In the genomic region with DNA sequence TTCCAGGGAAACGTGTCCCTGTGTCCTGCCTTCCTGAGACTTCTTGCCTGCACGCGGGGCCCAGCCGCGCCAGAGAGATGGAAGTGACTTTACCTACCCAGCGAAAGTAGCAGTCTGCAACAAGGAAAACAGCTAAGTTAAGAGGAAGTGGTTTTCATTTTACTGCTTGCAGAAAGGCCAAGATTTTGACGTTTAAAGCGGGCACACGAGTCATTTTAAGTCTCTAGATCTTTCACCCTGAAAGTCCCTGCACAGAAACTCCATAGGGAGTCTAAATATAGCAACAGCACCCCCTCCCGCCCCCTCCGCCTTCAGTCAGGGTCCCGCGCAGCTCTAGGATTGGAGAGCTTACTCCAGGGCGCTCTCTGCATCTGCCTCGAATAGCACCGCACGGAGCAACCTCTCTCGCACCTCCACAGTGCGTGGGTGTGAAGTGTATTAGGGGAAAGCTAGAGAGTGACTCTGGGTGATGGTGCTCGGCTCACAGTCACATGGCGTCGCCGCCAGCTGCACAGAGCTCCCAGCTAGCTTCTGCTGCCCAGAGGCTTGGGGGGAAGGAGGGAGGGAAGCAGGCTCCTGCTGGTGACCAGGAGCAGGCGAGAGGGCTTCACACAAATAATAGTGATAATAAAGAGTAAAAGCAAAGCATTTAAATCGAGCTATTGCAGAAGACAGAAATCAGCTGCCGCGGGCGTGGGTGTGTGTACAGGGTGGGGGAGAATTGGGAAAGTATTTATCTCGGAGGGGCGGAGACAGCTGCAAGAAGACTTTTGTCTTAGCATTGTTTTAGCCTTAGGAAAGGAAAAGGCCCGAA, we compare ENCODE assay signal across 8 cellular contexts. TPM values are rescaled to one million over a fixed set of nuclear protein-coding genes. Genes with fewer than 3 reads are reported as not detected.
DNase-seq lines count a peak whose midpoint lies in the region; TF ChIP-seq lines count a peak whose summit lies in the region.

No MANE protein-coding gene starts in this region.

- peak; percentile 19 for DNase-seq in NCI-H510A (lab: John Stamatoyannopoulos, UW)
- peak; percentile 85 for DNase-seq in activated CD8-positive, alpha-beta memory T cell treated with anti-CD3 and anti-CD28 coated beads, Interleukin-2, amount 50 U/mL, for 48 hours
- no peak for DNase-seq in esophagus squamous epithelium (lab: John Stamatoyannopoulos, UW)
- peak; percentile 16 for DNase-seq in neural crest cell (ENCODE audit: low read depth, low spot score)
- peak; percentile 81 for DNase-seq in superior temporal gyrus (ENCODE audit: extremely low spot score)
- no peak for DNase-seq in NCI-H2029 treated with DMSO at 0.1 percent for 48 hours (lab: John Stamatoyannopoulos, UW)

- H3K36me3 Mint-ChIP-seq in neural crest cell (ENCODE audit: low read depth): peaks cover 2% of the 10 kb centered on the region

- H3K27me3 Mint-ChIP-seq in neural crest cell (ENCODE audit: low read depth): peaks cover 69% of the 10 kb centered on the region

- H3K27ac ChIP-seq in HEK293 (ENCODE audit: extremely low read depth, low read depth, low read length) (no peak overlapping the region), esophagus squamous epithelium (no peak overlapping the region)

- intact Hi-C loops in esophagus squamous epithelium (cut with DNase I): loop anchor here (10.0 kb wide), 1 partner anchor 515 kb away; no protein-coding TSS in a partner anchor

- H3K27ac Mint-ChIP-seq in neural crest cell (ENCODE audit: unreplicated experiment): no peak overlapping the region

- H3K4me1 ChIP-seq in HEK293 (ENCODE audit: control insufficient read depth, insufficient read depth, low read length): no peaks in the 10 kb centered on the region
- peaks cover 22 to 46% (median 24%) of the 10 kb centered on the region in 3 donors for H3K4me1 ChIP-seq in esophagus squamous epithelium

- H3K9me3 Mint-ChIP-seq in neural crest cell: no peaks in the 10 kb centered on the region

- H3K4me3 ChIP-seq in HEK293 (ENCODE audit: low read depth, low read length): no peak overlapping the region
- H3K4me3 ChIP-seq in esophagus squamous epithelium: peak overlapping the region in 3 of 4 donors; percentile 52 to 76 (median 59)

- no peaks in the 10 kb centered on the region for H3K9me3 ChIP-seq in HEK293 (ENCODE audit: control insufficient read depth, insufficient read depth, low read depth, low read length)
- no peaks in the 10 kb centered on the region for H3K9me3 ChIP-seq in esophagus squamous epithelium

- peaks cover 24% of the 10 kb centered on the region for H3K4me1 Mint-ChIP-seq in neural crest cell

- WGBS in esophagus squamous epithelium, 2 donors: 24 to 41% methylated on average over 15 to 29 of the region's 31 CpGs

- peak overlapping the region; percentile 91 for H3K4me3 Mint-ChIP-seq in neural crest cell

- H3K36me3 ChIP-seq in HEK293 (ENCODE audit: control insufficient read depth in 2 of 2, insufficient read depth in 1 of 2, low read length in 2 of 2) (no peaks in the 10 kb centered on the region), esophagus squamous epithelium (no peaks in the 10 kb centered on the region)

- TF ChIP-seq POLR2A in GM15510 (IDR thresholded peaks at IDR 0.05; ENCODE audit: borderline replicate concordance, extremely low read depth, insufficient read length) (peak; percentile 51), esophagus squamous epithelium (IDR thresholded peaks at IDR 0.05) (no peak)

- H3K27me3 ChIP-seq in esophagus squamous epithelium: peaks cover 0 to 76% (median 4%) of the 10 kb centered on the region in 4 donors

- POLR2A ChIA-PET in HEK293 (lab: Yijun Ruan, JAX): no interaction called here

- TF ChIP-seq CTCF in HEK293 (tag by site-specific recombination; IDR thresholded peaks at IDR 0.05) (no peak), esophagus squamous epithelium (IDR thresholded peaks at IDR 0.05) (no peak), neural crest cell (conservative IDR thresholded peaks at IDR 0.05) (no peak)

- CTCF ChIA-PET in HEK293 (lab: Yijun Ruan, JAX): interaction anchor here (0.5 to 7.1 kb wide), 6 partner anchors 210 to 516 kb away, joined by 3 to 160 read pairs (median 4); no protein-coding TSS in a partner anchor

TF ChIP-seq in HEK293, 187 proteins besides CTCF, POLR2A, EP300 and RAD21:
- TF ChIP-seq ZNF837 (tag by site-specific recombination; IDR thresholded peaks at IDR 0.05) (no peak), ZNF394 (tag by site-specific recombination; IDR thresholded peaks at IDR 0.05; ENCODE audit: borderline replicate concordance) (no peak), EGR2 (tag by site-specific recombination; IDR thresholded peaks at IDR 0.05; ENCODE audit: low read depth) (peak; percentile 18; the same call in 1 of the 2 replicates), ZNF202 (tag by site-specific recombination; IDR thresholded peaks at IDR 0.05; ENCODE audit: borderline replicate concordance) (no peak), ZFHX2 (tag by site-specific recombination; conservative IDR thresholded peaks at IDR 0.05) (peak; percentile 66), ZNF600 (tag by site-specific recombination; IDR thresholded peaks at IDR 0.05) (no peak), KLF1 (tag by site-specific recombination; IDR thresholded peaks at IDR 0.05) (0 out of 2 replicates have a peak, but pooled peaks have one; percentile 19), ZNF571 (tag by site-specific recombination; IDR thresholded peaks at IDR 0.05) (no peak)
- TF ChIP-seq, protein P1, sequence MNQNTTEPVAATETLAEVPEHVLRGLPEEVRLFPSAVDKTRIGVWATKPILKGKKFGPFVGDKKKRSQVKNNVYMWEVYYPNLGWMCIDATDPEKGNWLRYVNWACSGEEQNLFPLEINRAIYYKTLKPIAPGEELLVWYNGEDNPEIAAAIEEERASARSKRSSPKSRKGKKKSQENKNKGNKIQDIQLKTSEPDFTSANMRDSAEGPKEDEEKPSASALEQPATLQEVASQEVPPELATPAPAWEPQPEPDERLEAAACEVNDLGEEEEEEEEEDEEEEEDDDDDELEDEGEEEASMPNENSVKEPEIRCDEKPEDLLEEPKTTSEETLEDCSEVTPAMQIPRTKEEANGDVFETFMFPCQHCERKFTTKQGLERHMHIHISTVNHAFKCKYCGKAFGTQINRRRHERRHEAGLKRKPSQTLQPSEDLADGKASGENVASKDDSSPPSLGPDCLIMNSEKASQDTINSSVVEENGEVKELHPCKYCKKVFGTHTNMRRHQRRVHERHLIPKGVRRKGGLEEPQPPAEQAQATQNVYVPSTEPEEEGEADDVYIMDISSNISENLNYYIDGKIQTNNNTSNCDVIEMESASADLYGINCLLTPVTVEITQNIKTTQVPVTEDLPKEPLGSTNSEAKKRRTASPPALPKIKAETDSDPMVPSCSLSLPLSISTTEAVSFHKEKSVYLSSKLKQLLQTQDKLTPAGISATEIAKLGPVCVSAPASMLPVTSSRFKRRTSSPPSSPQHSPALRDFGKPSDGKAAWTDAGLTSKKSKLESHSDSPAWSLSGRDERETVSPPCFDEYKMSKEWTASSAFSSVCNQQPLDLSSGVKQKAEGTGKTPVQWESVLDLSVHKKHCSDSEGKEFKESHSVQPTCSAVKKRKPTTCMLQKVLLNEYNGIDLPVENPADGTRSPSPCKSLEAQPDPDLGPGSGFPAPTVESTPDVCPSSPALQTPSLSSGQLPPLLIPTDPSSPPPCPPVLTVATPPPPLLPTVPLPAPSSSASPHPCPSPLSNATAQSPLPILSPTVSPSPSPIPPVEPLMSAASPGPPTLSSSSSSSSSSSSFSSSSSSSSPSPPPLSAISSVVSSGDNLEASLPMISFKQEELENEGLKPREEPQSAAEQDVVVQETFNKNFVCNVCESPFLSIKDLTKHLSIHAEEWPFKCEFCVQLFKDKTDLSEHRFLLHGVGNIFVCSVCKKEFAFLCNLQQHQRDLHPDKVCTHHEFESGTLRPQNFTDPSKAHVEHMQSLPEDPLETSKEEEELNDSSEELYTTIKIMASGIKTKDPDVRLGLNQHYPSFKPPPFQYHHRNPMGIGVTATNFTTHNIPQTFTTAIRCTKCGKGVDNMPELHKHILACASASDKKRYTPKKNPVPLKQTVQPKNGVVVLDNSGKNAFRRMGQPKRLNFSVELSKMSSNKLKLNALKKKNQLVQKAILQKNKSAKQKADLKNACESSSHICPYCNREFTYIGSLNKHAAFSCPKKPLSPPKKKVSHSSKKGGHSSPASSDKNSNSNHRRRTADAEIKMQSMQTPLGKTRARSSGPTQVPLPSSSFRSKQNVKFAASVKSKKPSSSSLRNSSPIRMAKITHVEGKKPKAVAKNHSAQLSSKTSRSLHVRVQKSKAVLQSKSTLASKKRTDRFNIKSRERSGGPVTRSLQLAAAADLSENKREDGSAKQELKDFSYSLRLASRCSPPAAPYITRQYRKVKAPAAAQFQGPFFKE (tag by site-specific recombination; IDR thresholded peaks at IDR 0.05; ENCODE audit: borderline replicate concordance): no peak

RNA-seq across cellular contexts. Expression of a gene that starts 1.8 kb away (rescaled TPM):
- 1 to 10 TPM in 2 of 4 donors, under 1 TPM in 2; 0.57 to 4.4 (median 0.97) TPM for total RNA-seq in esophagus squamous epithelium
- 1.2 and 1.5 TPM in 2 replicates for total RNA-seq in neural crest cell

Comparison
In these comparisons a context has a peak if more than half of its experiments do, and no peak if none do; other contexts are left out.
1. DNase-seq: peak in NCI-H510A (single experiment), activated CD8-positive, alpha-beta memory T cell treated with anti-CD3 and anti-CD28 coated beads, Interleukin-2, amount 50 U/mL, for 48 hours (single experiment), neural crest cell (single experiment) and superior temporal gyrus (single experiment); none in esophagus squamous epithelium (single experiment) and NCI-H2029 treated with DMSO at 0.1 percent for 48 hours (single experiment).